Comparison of ENCODE assay signal across 14 cellular contexts in genomic region chr1:63601463-63601862, GRCh38.
"Had no signal": no experiment of that assay in that cellular context is flagged by ENCODE, and none has a peak within 500 bp of the region (broad histone marks: within the 10 kb centered on the region; RNA-seq: fewer than 3 reads in every experiment).

No MANE protein-coding gene starts in this region.

- H3K4me3 ChIP-seq: coronary artery, esophagus muscularis mucosa, ovary, tibial artery had no signal

- DNase-seq: activated CD4-positive, alpha-beta T cell treated with anti-CD3 and anti-CD28 coated beads, Interleukin-2, amount 50 U/mL, for 48 hours; activated gamma-delta T cell; activated T-cell treated with anti-CD3 and anti-CD28 coated beads, Interleukin-2, amount 50 U/mL, for 48 hours; brain microvascular endothelial cell; glutamatergic neuron; hypothalamus; immature natural killer cell; ovary; stimulated activated CD4-positive, alpha-beta T cell treated with anti-CD3 and anti-CD28 coated beads, Interleukin-2, amount 100 ng/mL, for 48 hours; stimulated activated naive B cell treated with anti-CD40 and anti-IgM and Interleukin-4, amounts not matched to agents 10 μg/mL and 1 μg/mL and 100 μg/mL, for 72 hours; T-helper 1 cell; tibial artery had no signal

- H3K9me3 ChIP-seq: esophagus muscularis mucosa, ovary, tibial artery had no signal

- H3K27ac ChIP-seq: brain microvascular endothelial cell, coronary artery, esophagus muscularis mucosa, ovary, tibial artery had no signal

- H3K36me3 ChIP-seq: brain microvascular endothelial cell, esophagus muscularis mucosa, ovary, tibial artery had no signal

- H3K4me1 ChIP-seq: tibial artery had no signal

- H3K27me3 ChIP-seq: brain microvascular endothelial cell, esophagus muscularis mucosa, ovary, tibial artery had no signal

- ATAC-seq: stimulated activated naive B cell treated with anti-CD40 and anti-IgM and Interleukin-4, amounts not matched to agents 10 μg/mL and 1 μg/mL and 100 μg/mL, for 72 hours had no signal
